Comparison of ENCODE assay signal across 16 cellular contexts in the genomic region with DNA sequence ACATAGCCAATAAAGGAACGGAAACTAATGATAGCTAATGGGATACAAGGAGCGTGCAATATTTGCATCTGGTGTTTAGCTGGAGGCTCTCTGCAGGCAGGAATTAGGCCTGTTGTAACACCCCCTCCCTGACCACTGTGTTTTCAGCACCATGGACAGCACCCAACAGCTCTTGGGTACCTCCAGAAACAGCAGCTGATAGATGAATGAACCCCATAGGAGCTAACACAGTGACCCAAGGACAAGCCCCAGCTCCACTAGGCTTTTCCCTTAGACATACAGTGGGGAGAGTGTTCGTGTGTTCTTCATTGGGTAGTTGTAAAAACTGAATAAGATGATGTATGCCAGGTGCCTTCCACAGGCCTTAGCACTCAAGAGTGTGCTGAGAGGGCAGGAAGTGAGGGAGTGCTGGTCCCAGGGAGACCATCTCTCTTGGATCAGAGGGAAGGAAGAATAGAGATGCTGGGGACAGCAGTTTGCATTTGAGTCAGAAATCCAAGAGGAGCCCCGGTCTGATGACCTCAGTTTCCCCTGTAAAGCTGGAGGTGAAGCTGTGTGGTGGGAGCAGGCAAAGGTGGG.
A peak's percentile ranks its signal among the peaks of the same experiment; 100 is the strongest.
DNase-seq lines count a peak whose midpoint lies in the region; ATAC-seq and TF ChIP-seq lines count a peak whose summit lies in the region.
"Had no signal": no experiment of that assay in that cellular context is flagged by ENCODE, and none has a peak within 500 bp of the region (broad histone marks: within the 10 kb centered on the region; RNA-seq: fewer than 3 reads in every experiment).

No MANE protein-coding gene starts in this region.

- no peaks in the 10 kb centered on the region for H3F3A ChIP-seq in GM23338 (replicated peaks; ENCODE audit: low read depth)

- no peak overlapping the region for H3K4me3 Mint-ChIP-seq in GM23338
- H3K4me3 Mint-ChIP-seq: natural killer cell treated with Interleukin-12 subunit alpha and Interleukin-12 subunit beta and Interleukin-15 and Interleukin-18, amount 100 ng/mL, for 72 hours had no signal

- H2AFZ ChIP-seq in GM23338 (no peak overlapping the region), hepatocyte (no peak overlapping the region)

- CTCF ChIA-PET in RWPE1 (lab: Yijun Ruan, JAX), result interaction anchor here (1.1 kb wide), 1 partner anchor 12 kb away, joined by 6 read pairs; no protein-coding TSS in a partner anchor

- H3K9me3 Mint-ChIP-seq in GM23338, result peaks cover 16% of the 10 kb centered on the region

- H3K27me3 Mint-ChIP-seq in GM23338 (ENCODE audit: insufficient read depth, low read depth, poor library complexity), result peaks cover 24% of the 10 kb centered on the region

- no peak overlapping the region for H3K27ac Mint-ChIP-seq in GM23338
- H3K27ac Mint-ChIP-seq: natural killer cell treated with Interleukin-12 subunit alpha and Interleukin-12 subunit beta and Interleukin-15 and Interleukin-18, amount 100 ng/mL, for 72 hours had no signal

- no peaks in the 10 kb centered on the region for H3K36me3 ChIP-seq in GM23338 (ENCODE audit: insufficient read depth)
- H3K36me3 ChIP-seq in hepatocyte (replicated peaks; ENCODE audit: insufficient read depth, low read depth), result no peaks in the 10 kb centered on the region
- H3K36me3 ChIP-seq: colonic mucosa had no signal

- ATAC-seq in GM23338 (peak; percentile 76), omental fat pad (ENCODE audit: low FRiP score) (no peak)
- ATAC-seq: natural killer cell treated with Interleukin-12 subunit alpha and Interleukin-12 subunit beta and Interleukin-15 and Interleukin-18, amount 100 ng/mL, for 72 hours had no signal

- POLR2A ChIA-PET in RWPE1 (lab: Yijun Ruan, JAX; ENCODE audit: low non-redundant PET), result no interaction called here

- H3K4me2 ChIP-seq in GM23338 (no peak overlapping the region), hepatocyte (no peak overlapping the region)

- H3K4me3 ChIP-seq in GM23338 (no peak overlapping the region), hepatocyte (no peak overlapping the region), lower leg skin (ENCODE audit: low read depth, poor library complexity, severe bottlenecking) (no peak overlapping the region)
- H3K4me3 ChIP-seq: colonic mucosa had no signal

- no peaks in the 10 kb centered on the region for H4K20me1 ChIP-seq in GM23338 (replicated peaks; ENCODE audit: insufficient read depth)
- H4K20me1 ChIP-seq in hepatocyte (ENCODE audit: insufficient read depth, poor library complexity, severe bottlenecking), result no peaks in the 10 kb centered on the region

- H3K36me3 Mint-ChIP-seq in GM23338 (ENCODE audit: low read depth), result no peaks in the 10 kb centered on the region
- H3K36me3 Mint-ChIP-seq: natural killer cell treated with Interleukin-12 subunit alpha and Interleukin-12 subunit beta and Interleukin-15 and Interleukin-18, amount 100 ng/mL, for 72 hours had no signal

- H3K4me1 Mint-ChIP-seq in GM23338, result no peaks in the 10 kb centered on the region

- no peaks in the 10 kb centered on the region for H3K27me3 ChIP-seq in GM23338 (ENCODE audit: insufficient read depth)
- peaks cover 6% of the 10 kb centered on the region for H3K27me3 ChIP-seq in hepatocyte
- H3K27me3 ChIP-seq: colonic mucosa had no signal

- DNase-seq in CD1c-positive myeloid dendritic cell (ENCODE audit: extremely low spot score) (peak; percentile 20), GM23338 (ENCODE audit: low spot score) (peak; percentile 71), RWPE1 (ENCODE audit: low spot score) (peak; percentile 58), hepatocyte (ENCODE audit: low spot score) (peak; percentile 25), occipital lobe (lab: John Stamatoyannopoulos, UW) (no peak), lower leg skin (ENCODE audit: low spot score in 2 of 2) (no peak), omental fat pad (ENCODE audit: low spot score) (no peak), amniotic stem cell (lab: John Stamatoyannopoulos, UW) (no peak)
- DNase-seq: colonic mucosa; DMS153; kidney; NCI-H187; stimulated activated naive CD4-positive, alpha-beta T cell had no signal

- no peak for TF ChIP-seq POLR2A in lower leg skin (IDR thresholded peaks at IDR 0.05)

- no peak for TF ChIP-seq CTCF in GM23338 (conservative IDR thresholded peaks at IDR 0.05; ENCODE audit: low read depth in 2 of 2)
- TF ChIP-seq CTCF in RWPE1 (conservative IDR thresholded peaks at IDR 0.05; ENCODE audit: low read depth), result no peak
- no peak for TF ChIP-seq CTCF in hepatocyte (IDR thresholded peaks at IDR 0.05; ENCODE audit: poor library complexity)
- no peak for TF ChIP-seq CTCF in lower leg skin (IDR thresholded peaks at IDR 0.05)
- TF ChIP-seq CTCF in omental fat pad (IDR thresholded peaks at IDR 0.05), result no peak

- intact Hi-C loops in lower leg skin (cut with DNase I; ENCODE audit: low total_unique reads), result no loop called here

- H3K9me3 ChIP-seq in hepatocyte (ENCODE audit: low read depth), result no peaks in the 10 kb centered on the region
- H3K9me3 ChIP-seq: colonic mucosa had no signal

- H3K9me2 ChIP-seq in GM23338 (ENCODE audit: insufficient read depth) (peaks cover 5% of the 10 kb centered on the region; the same call in 1 of the 2 replicates), hepatocyte (replicated peaks; ENCODE audit: insufficient read depth) (no peaks in the 10 kb centered on the region)

- H3K4me1 ChIP-seq in GM23338 (ENCODE audit: insufficient read depth), result no peaks in the 10 kb centered on the region
- no peaks in the 10 kb centered on the region for H3K4me1 ChIP-seq in hepatocyte (ENCODE audit: insufficient read depth)
- H3K4me1 ChIP-seq: colonic mucosa had no signal

- H3K79me2 ChIP-seq in GM23338 (replicated peaks; ENCODE audit: insufficient read depth) (no peaks in the 10 kb centered on the region), hepatocyte (no peaks in the 10 kb centered on the region)

- H3K27ac ChIP-seq in GM23338 (ENCODE audit: low read depth), result no peak overlapping the region
- H3K27ac ChIP-seq in RWPE1, result no peak overlapping the region
- H3K27ac ChIP-seq in hepatocyte, result no peak overlapping the region
- H3K27ac ChIP-seq: colonic mucosa, HL-60, VCaP had no signal

- WGBS in hepatocyte (ENCODE audit: low lambda C conversion rate, missing lambda C conversion rate), result 70% methylated on average over 4 of the region's 4 CpGs
- WGBS in lower leg skin, 2 donors, result 80 to 88% methylated on average over 4 of the region's 4 CpGs

TF ChIP-seq in GM23338, 12 proteins besides CTCF, POLR2A, EP300 and RAD21:
- TF ChIP-seq, protein P1, sequence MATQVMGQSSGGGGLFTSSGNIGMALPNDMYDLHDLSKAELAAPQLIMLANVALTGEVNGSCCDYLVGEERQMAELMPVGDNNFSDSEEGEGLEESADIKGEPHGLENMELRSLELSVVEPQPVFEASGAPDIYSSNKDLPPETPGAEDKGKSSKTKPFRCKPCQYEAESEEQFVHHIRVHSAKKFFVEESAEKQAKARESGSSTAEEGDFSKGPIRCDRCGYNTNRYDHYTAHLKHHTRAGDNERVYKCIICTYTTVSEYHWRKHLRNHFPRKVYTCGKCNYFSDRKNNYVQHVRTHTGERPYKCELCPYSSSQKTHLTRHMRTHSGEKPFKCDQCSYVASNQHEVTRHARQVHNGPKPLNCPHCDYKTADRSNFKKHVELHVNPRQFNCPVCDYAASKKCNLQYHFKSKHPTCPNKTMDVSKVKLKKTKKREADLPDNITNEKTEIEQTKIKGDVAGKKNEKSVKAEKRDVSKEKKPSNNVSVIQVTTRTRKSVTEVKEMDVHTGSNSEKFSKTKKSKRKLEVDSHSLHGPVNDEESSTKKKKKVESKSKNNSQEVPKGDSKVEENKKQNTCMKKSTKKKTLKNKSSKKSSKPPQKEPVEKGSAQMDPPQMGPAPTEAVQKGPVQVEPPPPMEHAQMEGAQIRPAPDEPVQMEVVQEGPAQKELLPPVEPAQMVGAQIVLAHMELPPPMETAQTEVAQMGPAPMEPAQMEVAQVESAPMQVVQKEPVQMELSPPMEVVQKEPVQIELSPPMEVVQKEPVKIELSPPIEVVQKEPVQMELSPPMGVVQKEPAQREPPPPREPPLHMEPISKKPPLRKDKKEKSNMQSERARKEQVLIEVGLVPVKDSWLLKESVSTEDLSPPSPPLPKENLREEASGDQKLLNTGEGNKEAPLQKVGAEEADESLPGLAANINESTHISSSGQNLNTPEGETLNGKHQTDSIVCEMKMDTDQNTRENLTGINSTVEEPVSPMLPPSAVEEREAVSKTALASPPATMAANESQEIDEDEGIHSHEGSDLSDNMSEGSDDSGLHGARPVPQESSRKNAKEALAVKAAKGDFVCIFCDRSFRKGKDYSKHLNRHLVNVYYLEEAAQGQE (IDR thresholded peaks at IDR 0.05; ENCODE audit: unreplicated experiment), result peak; percentile 91
- TF ChIP-seq EZH2 (IDR thresholded peaks at IDR 0.05; ENCODE audit: low read depth, unreplicated experiment), result no peak

Comparison
In these comparisons a context has a peak if more than half of its experiments do, and no peak if none do; other contexts are left out.
1. DNase-seq: peak in CD1c-positive myeloid dendritic cell (single experiment), GM23338 (single experiment), RWPE1 (single experiment) and hepatocyte (single experiment); none in occipital lobe (single experiment), lower leg skin (0 of 2), omental fat pad (single experiment) and amniotic stem cell (single experiment).